ENCODE assay signal across 6 cellular contexts in genomic region chr19:17394891-17395415, GRCh38. TPM values are rescaled to one million over a fixed set of nuclear protein-coding genes. Genes with fewer than 3 reads are reported as not detected.
DNase-seq lines count a peak whose midpoint lies in the region; ATAC-seq, FAIRE-seq and TF ChIP-seq lines count a peak whose summit lies in the region.

No MANE protein-coding gene starts in this region.

- peaks cover 6 to 27% (median 22%) of the 10 kb centered on the region in 7 donors for H3K4me1 Mint-ChIP-seq in naive thymus-derived CD4-positive, alpha-beta T cell

- TF ChIP-seq EP300 in GM12878 (IDR thresholded peaks at IDR 0.05; ENCODE audit: borderline replicate concordance in 1 of 2, control insufficient read depth in 1 of 2, low read depth in 2 of 2, low read length in 2 of 2) = no peak

- H3K27ac ChIP-seq in Panc1 (ENCODE audit: low read length) = peak overlapping the region; percentile 39; the same call in 1 of the 2 replicates
- no peak overlapping the region for H3K27ac ChIP-seq in GM12878 (ENCODE audit: control insufficient read depth, insufficient read depth)
- no peak overlapping the region for H3K27ac ChIP-seq in naive thymus-derived CD4-positive, alpha-beta T cell (ENCODE audit: low read depth, low read length)

- intact Hi-C loops in Panc1 (cut with micrococcal nuclease; ENCODE audit: unreplicated experiment) = loop anchor here (10.0 kb wide), 1 partner anchor 70 kb away; the partner anchor contains the start of gene NXNL1
- intact Hi-C loops in GM12878 (cut with micrococcal nuclease; ENCODE audit: unreplicated experiment) = loop anchor here (1.0 kb wide), 1 partner anchor 71 kb away; no protein-coding TSS in a partner anchor
- intact Hi-C loops in naive thymus-derived CD4-positive, alpha-beta T cell (cut with micrococcal nuclease) = loop anchor here (1.0 to 2.0 kb wide), 5 partner anchors 10 to 460 kb away; partner anchors contain the start of genes BST2 (in 1 of the 2) and TMEM221 (in 1 of the 2)

- peak; percentile 35; the same call in 1 of the 2 replicates for TF ChIP-seq POLR2A in GM12878 (IDR thresholded peaks at IDR 0.05; ENCODE audit: low read depth, low read length)

- no peak overlapping the region for H3K4me3 ChIP-seq in GM12865 (ENCODE audit: low read depth, low read length)
- no peak overlapping the region for H3K4me3 ChIP-seq in Panc1 (ENCODE audit: low read depth in 2 of 2, low read length in 2 of 2)
- H3K4me3 ChIP-seq in GM12878 = no peak overlapping the region
- no peak overlapping the region for H3K4me3 ChIP-seq in naive thymus-derived CD4-positive, alpha-beta T cell (ENCODE audit: low read length)

- no peaks in the 10 kb centered on the region for H3K9me3 Mint-ChIP-seq in naive thymus-derived CD4-positive, alpha-beta T cell

- H3K9me3 ChIP-seq in Panc1 (ENCODE audit: control insufficient read depth, insufficient read depth, low read depth, low read length) = no peaks in the 10 kb centered on the region
- H3K9me3 ChIP-seq in GM12878 (replicated peaks; ENCODE audit: control insufficient read depth, insufficient read depth, low read length) = no peaks in the 10 kb centered on the region; the same call in 2 of the 3 replicates
- H3K9me3 ChIP-seq in naive thymus-derived CD4-positive, alpha-beta T cell (ENCODE audit: control insufficient read depth in 2 of 3, low read length in 3 of 3) = no peaks in the 10 kb centered on the region

- peaks cover 5% of the 10 kb centered on the region for H3K4me1 ChIP-seq in Panc1 (ENCODE audit: control insufficient read depth, insufficient read depth, low read length)
- peaks cover 9% of the 10 kb centered on the region for H3K4me1 ChIP-seq in GM12878 (ENCODE audit: control insufficient read depth, insufficient read depth, low read length)
- peaks cover 15 to 18% of the 10 kb centered on the region in 2 donors for H3K4me1 ChIP-seq in naive thymus-derived CD4-positive, alpha-beta T cell (ENCODE audit: control insufficient read depth in 2 of 2, insufficient read depth in 2 of 2, low read length in 2 of 2)

- TF ChIP-seq CTCF in GM12865 (IDR thresholded peaks at IDR 0.05; ENCODE audit: insufficient read depth, low read depth, low read length, missing control alignments) (peak; percentile 81), Panc1 (IDR thresholded peaks at IDR 0.05) (peak; percentile 80), GM12878 (IDR thresholded peaks at IDR 0.05 in 2 of 3, conservative IDR thresholded peaks at IDR 0.05 in 1 of 3; ENCODE audit: control insufficient read depth in 2 of 3, extremely low read depth in 1 of 3, insufficient read depth in 1 of 3, low read depth in 3 of 3, low read length in 3 of 3) (peak; percentile 71 to 77 (median 73))

- H2AFZ ChIP-seq in GM12878 (ENCODE audit: control insufficient read depth, low read depth, low read length) = no peak overlapping the region

- H3K27ac Mint-ChIP-seq in naive thymus-derived CD4-positive, alpha-beta T cell = peak overlapping the region in 8 of 9 donors; percentile 58 to 89 (median 72)

- H3K36me3 ChIP-seq in Panc1 (ENCODE audit: control insufficient read depth, insufficient read depth, low read length) (no peaks in the 10 kb centered on the region), GM12878 (ENCODE audit: control insufficient read depth in 2 of 2, insufficient read depth in 2 of 2, low read length in 1 of 2) (peaks cover 3 to 9% of the 10 kb centered on the region in 2 experiments; a peak in 2 of 4 replicates)
- no peaks in the 10 kb centered on the region for H3K36me3 ChIP-seq in naive thymus-derived CD4-positive, alpha-beta T cell (ENCODE audit: control insufficient read depth in 2 of 3, insufficient read depth in 3 of 3, low read length in 3 of 3)

- BruUV-seq in Panc1 (replicated peaks; lab: Mats Ljungman, UMichigan) = no TSS peak
- no TSS peak for BruUV-seq in GM12878 (replicated peaks; lab: Mats Ljungman, UMichigan)

- WGBS in GM12878 (ENCODE audit: insufficient coverage, insufficient replicate concordance, low lambda C conversion rate, missing lambda C conversion rate) = 21% methylated on average over 19 of the region's 19 CpGs

- H3K27me3 Mint-ChIP-seq in naive thymus-derived CD4-positive, alpha-beta T cell = peaks cover 0 to 12% (median 0%) of the 10 kb centered on the region in 5 donors

- H3K4me3 Mint-ChIP-seq in naive thymus-derived CD4-positive, alpha-beta T cell = peak overlapping the region in 4 of 10 donors; percentile 25 to 61 (median 30)

- SMC1A ChIA-PET in GM12878 (lab: Charles Lee; ENCODE audit: uncharacterized antibody, unreplicated experiment) = interaction anchor here (0.7 to 1.2 kb wide), 2 partner anchors 21 to 50 kb away, joined by 3 read pairs; no protein-coding TSS in a partner anchor

- H3K9ac ChIP-seq in GM12878 (ENCODE audit: control insufficient read depth, insufficient read depth, low read length) = no peak overlapping the region

- peak; percentile 62 for TF ChIP-seq RAD21 in GM12878 (IDR thresholded peaks at IDR 0.05; ENCODE audit: insufficient read depth, low read depth, low read length)

- 0 out of 2 replicates have a peak overlapping the region, but pooled peaks have one; percentile 3 for H3K4me2 ChIP-seq in GM12878 (ENCODE audit: control insufficient read depth, insufficient read depth)

- peaks cover 0 to 13% (median 0%) of the 10 kb centered on the region in 5 donors for H3K36me3 Mint-ChIP-seq in naive thymus-derived CD4-positive, alpha-beta T cell

- RAD21 ChIA-PET in GM12878 (lab: Charles Lee; ENCODE audit: unreplicated experiment) = interaction anchor here (1.2 kb wide), 1 partner anchor 25 kb away, joined by 4 read pairs; the partner anchor contains the start of gene MVB12A

- CTCF ChIA-PET in Panc1 (lab: Charles Lee) = no interaction called here
- CTCF ChIA-PET in GM12878 (lab: Yijun Ruan, JAX) = interaction anchor here (0.8 to 4.0 kb wide), 7 partner anchors 9 to 91 kb away, joined by 3 to 36 read pairs (median 7); no protein-coding TSS in a partner anchor
- CTCF ChIA-PET in naive thymus-derived CD4-positive, alpha-beta T cell (lab: Charles Lee) = interaction anchor here (0.6 to 2.6 kb wide), 7 partner anchors 12 to 98 kb away, joined by 3 to 9 read pairs (median 3); partner anchors contain the start of gene MVB12A

- H4K20me1 ChIP-seq in GM12878 (ENCODE audit: control insufficient read depth, insufficient read depth) = no peaks in the 10 kb centered on the region

- H3K27me3 ChIP-seq in Panc1 (ENCODE audit: control insufficient read depth, insufficient read depth, low read length) (no peaks in the 10 kb centered on the region), GM12878 (replicated peaks in 1 of 2; ENCODE audit: control insufficient read depth in 2 of 2, insufficient read depth in 2 of 2, low read length in 1 of 2) (peaks cover 2% of the 10 kb centered on the region in 2 experiments; a peak in 3 of 4 replicates)
- H3K27me3 ChIP-seq in naive thymus-derived CD4-positive, alpha-beta T cell (ENCODE audit: control insufficient read depth in 2 of 2, insufficient read depth in 2 of 2, low read length in 2 of 2) = no peaks in the 10 kb centered on the region

- POLR2A ChIA-PET in Panc1 (lab: Charles Lee) = no interaction called here
- POLR2A ChIA-PET in GM12878 (lab: Charles Lee) = interaction anchor here (0.5 kb wide), 1 partner anchor 77 kb away, joined by 5 read pairs; no protein-coding TSS in a partner anchor
- POLR2A ChIA-PET in naive thymus-derived CD4-positive, alpha-beta T cell (lab: Charles Lee) = interaction anchor here (1.1 to 1.3 kb wide), 2 partner anchors 71 to 73 kb away, joined by 4 read pairs; no protein-coding TSS in a partner anchor

- ATAC-seq in Panc1 (peak; percentile 56), GM12878 (peak; percentile 74), HG03460 (IDR thresholded peaks at IDR 0.05; ENCODE audit: unreplicated experiment) (no peak)
- ATAC-seq in naive thymus-derived CD4-positive, alpha-beta T cell = no peak

- in situ Hi-C loops in Panc1 (cut with HindIII; ENCODE audit: low pct_unique_long_range_greater_than_20kb, low sequenced_read_pairs) (no loop called here), GM12878 (cut with MboI) (loop anchor here (5.0 kb wide), 1 partner anchor 72 kb away; no protein-coding TSS in a partner anchor)

- no peaks in the 10 kb centered on the region for H3K79me2 ChIP-seq in GM12878 (ENCODE audit: control insufficient read depth, insufficient read depth, low read length)

- peak; percentile 75 for DNase-seq in GM12865 (ENCODE audit: low read depth)
- DNase-seq in Panc1 (ENCODE audit: low read depth, low spot score) = no peak
- no peak for DNase-seq in GM12878 (ENCODE audit: low read depth, low spot score)
- peak in 5 of 9 donors; percentile 28 to 64 (median 52) for DNase-seq in naive thymus-derived CD4-positive, alpha-beta T cell
- DNase-seq in middle frontal gyrus (ENCODE audit: extremely low spot score, low spot score) = no peak

- FAIRE-seq in GM12878 (lab: Jason Lieb, UNC) = peak; percentile 70

RNA-seq across cellular contexts. Expression of gene CCDC194, which starts 1.0 kb away (rescaled TPM):
- 0.51 TPM for total RNA-seq in Panc1 (2021; ENCODE audit: unreplicated experiment)
- polyA plus RNA-seq in Panc1 (2012; ENCODE audit: insufficient read length) = not detected
- total RNA-seq in GM12878 (2013; cell fraction: nucleolus; rRNA removed) = 10.3 and 11.9 TPM in 2 replicates
- 1.1 and 1.3 TPM in 2 replicates for total RNA-seq in GM12878 (2014; rRNA removed)
- 1.3 and 1.7 TPM in 2 replicates for total RNA-seq in GM12878 (2014; rRNA removed; fragmentation: Illumina TruSeq; extraction: Trizol)
- 1.7 and 3.0 TPM in 2 replicates for total RNA-seq in GM12878 (2021)
- not detected for polyA plus RNA-seq in GM12878 (2011; ENCODE audit: low read depth)
- 0.24 and 0.87 TPM in 2 replicates for polyA plus RNA-seq in GM12878 (2011; rRNA removed)
- polyA plus RNA-seq in GM12878 (2011; cell fraction: cytosol; rRNA removed) = 0.45 and 0.52 TPM in 2 replicates
- 3.8 and 5.1 TPM in 2 replicates for polyA plus RNA-seq in GM12878 (2011; cell fraction: nucleus; rRNA removed)
- 1.8 and 2.2 TPM in 2 replicates for polyA plus RNA-seq in GM12878 (2012)
- 0.72 and 0.86 TPM in 2 replicates for polyA plus RNA-seq in GM12878 (2014; fragmentation: Illumina TruSeq; extraction: Trizol)
- polyA plus RNA-seq in GM12878 (2014; fragmentation: Nextera tagmentation; extraction: Ambion mirVana) = under 1 TPM; 0.07 to 0.21 TPM
- 2.9 and 3.4 TPM in 2 replicates for polyA plus RNA-seq in GM12878 (2014; rRNA removed)
- polyA plus RNA-seq in GM12878 (2016; fragmentation: Nextera tagmentation; extraction: Ambion mirVana) = 1 to 10 TPM in 1 of 2 experiments, under 1 TPM in 1; 0.78 to 1.1 TPM
- 0.59 and 1.5 TPM in 2 replicates for polyA minus RNA-seq in GM12878 (2011; rRNA and poly(A)+ RNA removed)
- polyA minus RNA-seq in GM12878 (2011; cell fraction: cytosol; rRNA and poly(A)+ RNA removed) = not detected in 2 replicates
- polyA minus RNA-seq in GM12878 (2011; cell fraction: nucleus; rRNA and poly(A)+ RNA removed) = 1.9 and 2.3 TPM in 2 replicates
- total RNA-seq in naive thymus-derived CD4-positive, alpha-beta T cell = 1 to 10 TPM in 4 of 5 experiments, under 1 TPM in 1; 0.47 to 4.8 (median 2.3) TPM
- polyA plus RNA-seq in naive thymus-derived CD4-positive, alpha-beta T cell = not detected

RNA-seq across cellular contexts. Expression of gene BST2, which starts 10.5 kb away (rescaled TPM):
- total RNA-seq in Panc1 (2021; ENCODE audit: unreplicated experiment) = 11.8 TPM
- polyA plus RNA-seq in Panc1 (2012; ENCODE audit: insufficient read length) = 6.2 TPM
- total RNA-seq in GM12878 (2013; cell fraction: nucleolus; rRNA removed) = 58.0 and 65.1 TPM in 2 replicates
- total RNA-seq in GM12878 (2014; rRNA removed) = 248 and 257 TPM in 2 replicates
- 161 and 175 TPM in 2 replicates for total RNA-seq in GM12878 (2014; rRNA removed; fragmentation: Illumina TruSeq; extraction: Trizol)
- total RNA-seq in GM12878 (2021) = 271 and 278 TPM in 2 replicates
- polyA plus RNA-seq in GM12878 (2011; ENCODE audit: low read depth) = 451 TPM
- polyA plus RNA-seq in GM12878 (2011; rRNA removed) = 210 and 301 TPM in 2 replicates
- polyA plus RNA-seq in GM12878 (2011; cell fraction: cytosol; rRNA removed) = 363 and 467 TPM in 2 replicates
- 154 and 173 TPM in 2 replicates for polyA plus RNA-seq in GM12878 (2011; cell fraction: nucleus; rRNA removed)
- polyA plus RNA-seq in GM12878 (2012) = 323 and 354 TPM in 2 replicates
- polyA plus RNA-seq in GM12878 (2014; fragmentation: Illumina TruSeq; extraction: Trizol) = 62.4 and 198 TPM in 2 replicates
- 100 to 1,000 TPM in 1 of 2 experiments, 10 to 100 TPM in 1; 16.6 to 111 TPM for polyA plus RNA-seq in GM12878 (2014; fragmentation: Nextera tagmentation; extraction: Ambion mirVana)
- 329 and 331 TPM in 2 replicates for polyA plus RNA-seq in GM12878 (2014; rRNA removed)
- polyA plus RNA-seq in GM12878 (2016; fragmentation: Nextera tagmentation; extraction: Ambion mirVana) = 100 to 1,000 TPM; 335 to 372 TPM
- polyA minus RNA-seq in GM12878 (2011; rRNA and poly(A)+ RNA removed) = 103 and 187 TPM in 2 replicates
- polyA minus RNA-seq in GM12878 (2011; cell fraction: cytosol; rRNA and poly(A)+ RNA removed) = 52.8 and 53.2 TPM in 2 replicates
- polyA minus RNA-seq in GM12878 (2011; cell fraction: nucleus; rRNA and poly(A)+ RNA removed) = 56.9 and 83.2 TPM in 2 replicates
- 100 to 1,000 TPM in 1 of 5 experiments, 10 to 100 TPM in 4; 29.9 to 221 (median 57.1) TPM for total RNA-seq in naive thymus-derived CD4-positive, alpha-beta T cell
- 100 to 1,000 TPM; 105 to 115 TPM for polyA plus RNA-seq in naive thymus-derived CD4-positive, alpha-beta T cell

RNA-seq across cellular contexts. Expression of gene PLVAP, which starts 17.8 kb away (rescaled TPM):
- total RNA-seq in Panc1 (2021; ENCODE audit: unreplicated experiment) = 0.08 TPM
- polyA plus RNA-seq in Panc1 (2012; ENCODE audit: insufficient read length) = not detected
- total RNA-seq in GM12878 (2013; cell fraction: nucleolus; rRNA removed) = 1.1 and 1.7 TPM in 2 replicates
- 0.06 TPM in 1 of 2 replicates, not detected in the other for total RNA-seq in GM12878 (2014; rRNA removed)
- 0.18 TPM in 1 of 2 replicates, not detected in the other for total RNA-seq in GM12878 (2014; rRNA removed; fragmentation: Illumina TruSeq; extraction: Trizol)
- total RNA-seq in GM12878 (2021) = 0.08 and 0.54 TPM in 2 replicates
- not detected for polyA plus RNA-seq in GM12878 (2011; ENCODE audit: low read depth)
- 0.05 TPM in 1 of 2 replicates, not detected in the other for polyA plus RNA-seq in GM12878 (2011; rRNA removed)
- polyA plus RNA-seq in GM12878 (2011; cell fraction: cytosol; rRNA removed) = 0.01 and 0.05 TPM in 2 replicates
- polyA plus RNA-seq in GM12878 (2011; cell fraction: nucleus; rRNA removed) = 0.31 and 0.39 TPM in 2 replicates
- 0.21 and 0.23 TPM in 2 replicates for polyA plus RNA-seq in GM12878 (2012)
- polyA plus RNA-seq in GM12878 (2014; fragmentation: Illumina TruSeq; extraction: Trizol) = 0.04 TPM in 1 of 2 replicates, not detected in the other
- not detected for polyA plus RNA-seq in GM12878 (2014; fragmentation: Nextera tagmentation; extraction: Ambion mirVana)
- 0.03 and 0.41 TPM in 2 replicates for polyA plus RNA-seq in GM12878 (2014; rRNA removed)
- not detected for polyA plus RNA-seq in GM12878 (2016; fragmentation: Nextera tagmentation; extraction: Ambion mirVana)
- not detected in 2 replicates for polyA minus RNA-seq in GM12878 (2011; rRNA and poly(A)+ RNA removed)
- not detected in 2 replicates for polyA minus RNA-seq in GM12878 (2011; cell fraction: cytosol; rRNA and poly(A)+ RNA removed)
- not detected in 2 replicates for polyA minus RNA-seq in GM12878 (2011; cell fraction: nucleus; rRNA and poly(A)+ RNA removed)
- under 1 TPM in 3 of 5 experiments, not detected in 2; 0.24 to 0.43 (median 0.42) TPM for total RNA-seq in naive thymus-derived CD4-positive, alpha-beta T cell
- not detected for polyA plus RNA-seq in naive thymus-derived CD4-positive, alpha-beta T cell

RNA-seq across cellular contexts. Expression of gene MVB12A, which starts 24.9 kb away (rescaled TPM):
- total RNA-seq in Panc1 (2021; ENCODE audit: unreplicated experiment) (42.1 TPM), GM12878 (2014; rRNA removed) (37.7 and 47.6 TPM in 2 replicates), GM12878 (2014; rRNA removed; fragmentation: Illumina TruSeq; extraction: Trizol) (15.3 and 18.0 TPM in 2 replicates), GM12878 (2021) (41.2 and 46.3 TPM in 2 replicates)
- polyA plus RNA-seq in Panc1 (2012; ENCODE audit: insufficient read length) = 70.2 TPM
- 33.7 and 36.0 TPM in 2 replicates for total RNA-seq in GM12878 (2013; cell fraction: nucleolus; rRNA removed)
- polyA plus RNA-seq in GM12878 (2011; ENCODE audit: low read depth) = 7.3 TPM
- polyA plus RNA-seq in GM12878 (2011; rRNA removed) (7.9 and 16.8 TPM in 2 replicates), GM12878 (2014; fragmentation: Illumina TruSeq; extraction: Trizol) (7.6 and 16.9 TPM in 2 replicates), GM12878 (2014; fragmentation: Nextera tagmentation; extraction: Ambion mirVana) (1 to 10 TPM; 1.2 to 2.6 TPM), GM12878 (2014; rRNA removed) (46.7 and 47.5 TPM in 2 replicates), GM12878 (2016; fragmentation: Nextera tagmentation; extraction: Ambion mirVana) (10 to 100 TPM; 34.7 to 40.9 TPM)
- 27.1 and 35.7 TPM in 2 replicates for polyA plus RNA-seq in GM12878 (2011; cell fraction: cytosol; rRNA removed)
- polyA plus RNA-seq in GM12878 (2011; cell fraction: nucleus; rRNA removed) = 37.6 and 43.4 TPM in 2 replicates
- 23.0 and 25.9 TPM in 2 replicates for polyA plus RNA-seq in GM12878 (2012)
- polyA minus RNA-seq in GM12878 (2011; rRNA and poly(A)+ RNA removed) = 8.9 and 21.1 TPM in 2 replicates
- polyA minus RNA-seq in GM12878 (2011; cell fraction: cytosol; rRNA and poly(A)+ RNA removed) = 9.4 and 12.3 TPM in 2 replicates
- 13.5 and 20.1 TPM in 2 replicates for polyA minus RNA-seq in GM12878 (2011; cell fraction: nucleus; rRNA and poly(A)+ RNA removed)
- total RNA-seq in naive thymus-derived CD4-positive, alpha-beta T cell = 10 to 100 TPM; 19.5 to 45.1 (median 33.3) TPM
- 10 to 100 TPM; 26.8 to 31.3 TPM for polyA plus RNA-seq in naive thymus-derived CD4-positive, alpha-beta T cell

RNA-seq across cellular contexts. Expression of gene TMEM221, which starts 53.5 kb away (rescaled TPM):
- total RNA-seq in Panc1 (2021; ENCODE audit: unreplicated experiment) (0.39 TPM), GM12878 (2014; rRNA removed) (not detected in 2 replicates), GM12878 (2014; rRNA removed; fragmentation: Illumina TruSeq; extraction: Trizol) (not detected in 2 replicates), GM12878 (2021) (not detected in 2 replicates)
- polyA plus RNA-seq in Panc1 (2012; ENCODE audit: insufficient read length) = 0.71 TPM
- total RNA-seq in GM12878 (2013; cell fraction: nucleolus; rRNA removed) = not detected in 2 replicates
- 0.13 TPM for polyA plus RNA-seq in GM12878 (2011; ENCODE audit: low read depth)
- polyA plus RNA-seq in GM12878 (2011; rRNA removed) (not detected in 2 replicates), GM12878 (2014; fragmentation: Illumina TruSeq; extraction: Trizol) (not detected in 2 replicates), GM12878 (2014; fragmentation: Nextera tagmentation; extraction: Ambion mirVana) (under 1 TPM in 1 of 2 experiments, not detected in 1; 0.04 TPM), GM12878 (2014; rRNA removed) (not detected in 2 replicates), GM12878 (2016; fragmentation: Nextera tagmentation; extraction: Ambion mirVana) (under 1 TPM in 1 of 2 experiments, not detected in 1; 0.24 TPM)
- not detected in 2 replicates for polyA plus RNA-seq in GM12878 (2011; cell fraction: cytosol; rRNA removed)
- not detected in 2 replicates for polyA plus RNA-seq in GM12878 (2011; cell fraction: nucleus; rRNA removed)
- 0.06 TPM in 1 of 2 replicates, not detected in the other for polyA plus RNA-seq in GM12878 (2012)
- not detected in 2 replicates for polyA minus RNA-seq in GM12878 (2011; rRNA and poly(A)+ RNA removed)
- not detected in 2 replicates for polyA minus RNA-seq in GM12878 (2011; cell fraction: cytosol; rRNA and poly(A)+ RNA removed)
- polyA minus RNA-seq in GM12878 (2011; cell fraction: nucleus; rRNA and poly(A)+ RNA removed) = not detected in 2 replicates
- not detected for total RNA-seq in naive thymus-derived CD4-positive, alpha-beta T cell
- not detected for polyA plus RNA-seq in naive thymus-derived CD4-positive, alpha-beta T cell

Comparison
In these comparisons a context has a peak if more than half of its experiments do, and no peak if none do; other contexts are left out.
1. DNase-seq: peak in GM12865 (single experiment) and naive thymus-derived CD4-positive, alpha-beta T cell (5 of 9); none in Panc1 (single experiment), GM12878 (single experiment) and middle frontal gyrus (single experiment).
2. ATAC-seq: peak in Panc1 (single experiment) and GM12878 (single experiment); none in naive thymus-derived CD4-positive, alpha-beta T cell (single experiment) and HG03460 (single experiment).
3. Peak in every context shown above with its lines, with median percentiles within 50 percentile points of each other: CTCF ChIP-seq.